2 cellular contexts compared by ENCODE assay signal in genomic region chr7:71683382-71683781, GRCh38.
TF ChIP-seq lines count a peak whose summit lies in the region.

No MANE protein-coding gene starts in this region.

TF ChIP-seq in liver, 16 proteins besides CTCF, POLR2A, EP300 and RAD21:
- TF ChIP-seq SP1 (IDR thresholded peaks at IDR 0.05) = peak; percentile 52
- TF ChIP-seq GABPA (IDR thresholded peaks at IDR 0.05 in 1 of 2, conservative IDR thresholded peaks at IDR 0.05 in 1 of 2) = no peak

TF ChIP-seq in HepG2, 621 proteins besides CTCF, POLR2A, EP300 and RAD21:
- TF ChIP-seq ZNF619 (CRISPR knock-in tag; IDR thresholded peaks at IDR 0.05) (no peak), RARG (CRISPR knock-in tag; IDR thresholded peaks at IDR 0.05; ENCODE audit: low read depth) (no peak), DPF2 (CRISPR knock-in tag; IDR thresholded peaks at IDR 0.05; ENCODE audit: borderline replicate concordance, low read depth) (no peak), REPIN1 (CRISPR knock-in tag; IDR thresholded peaks at IDR 0.05; ENCODE audit: borderline replicate concordance, low read depth) (no peak), MEIS1 (CRISPR knock-in tag; IDR thresholded peaks at IDR 0.05; ENCODE audit: borderline replicate concordance) (no peak)
TF ChIP-seq in HepG2: peak in this region for 0.
